8 cellular contexts compared by ENCODE assay signal in the genomic region with DNA sequence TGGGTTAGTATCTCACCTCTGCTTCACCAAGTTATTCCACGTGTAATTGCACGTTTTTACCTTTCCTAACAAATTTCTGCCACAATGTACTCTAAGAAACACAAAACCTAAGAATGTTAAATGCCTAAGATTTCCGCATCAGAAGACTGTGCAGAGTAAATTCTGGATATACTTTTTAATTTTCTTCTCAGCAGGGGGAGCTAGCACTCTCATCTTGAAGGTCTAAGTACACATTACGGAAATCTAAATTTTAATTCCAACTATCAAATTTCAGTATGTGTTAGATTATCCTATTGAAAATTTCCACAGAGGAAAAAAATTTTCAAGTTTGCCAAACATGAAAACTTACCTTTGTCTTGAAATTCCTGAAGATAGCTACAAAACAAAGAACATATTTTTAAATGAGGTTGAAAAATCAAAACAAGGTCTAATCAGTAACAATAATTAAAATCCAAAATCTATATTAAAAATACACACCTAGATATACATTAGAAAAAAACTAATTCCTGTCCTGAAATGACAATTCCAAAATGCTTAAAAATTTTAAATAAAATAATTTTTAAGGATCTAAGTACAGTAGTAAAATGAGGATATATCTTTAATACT. TPM values are rescaled to one million over a fixed set of nuclear protein-coding genes. Genes with fewer than 3 reads are reported as not detected.
DNase-seq lines count a peak whose midpoint lies in the region; ATAC-seq and TF ChIP-seq lines count a peak whose summit lies in the region.

No MANE protein-coding gene starts in this region.

- H3K9me3 ChIP-seq in left ventricle myocardium inferior (replicated peaks) (no peaks in the 10 kb centered on the region), right cardiac atrium (ENCODE audit: control insufficient read depth, low read length) (no peaks in the 10 kb centered on the region)

- H3K36me3 Mint-ChIP-seq in naive B cell, result peaks cover 4 to 7% of the 10 kb centered on the region in 2 donors

- no peak overlapping the region for H3K4me3 ChIP-seq in left ventricle myocardium inferior
- H3K4me3 ChIP-seq in right cardiac atrium (ENCODE audit: low read length), result no peak overlapping the region

- H3K4me3 Mint-ChIP-seq in naive B cell, result no peak overlapping the region

- H3K36me3 ChIP-seq in left ventricle myocardium inferior, result no peaks in the 10 kb centered on the region

- no peak overlapping the region for H3K27ac Mint-ChIP-seq in naive B cell

- H3K27me3 Mint-ChIP-seq in naive B cell, result no peaks in the 10 kb centered on the region

- 22% methylated on average over 4 of the region's 4 CpGs for WGBS in right cardiac atrium

- H3K27me3 ChIP-seq in left ventricle myocardium inferior (ENCODE audit: low read depth) (peaks cover 85% of the 10 kb centered on the region), right cardiac atrium (ENCODE audit: control insufficient read depth, insufficient read depth) (no peaks in the 10 kb centered on the region)

- peaks cover 23 to 26% (median 23%) of the 10 kb centered on the region in 3 donors for H3K4me1 Mint-ChIP-seq in naive B cell

- intact Hi-C loops in left ventricle myocardium inferior (cut with micrococcal nuclease) (no loop called here), right cardiac atrium (cut with DNase I) (loop anchor here in 1 of 4 donors (5.0 kb wide), 1 partner anchor 293 kb away; the partner anchor contains the start of gene HOXA6)

- no peak for ATAC-seq in right cardiac atrium
- ATAC-seq in naive B cell (ENCODE audit: low read depth in 2 of 2), result peak; percentile 13 to 35
- ATAC-seq in HG03108 (IDR thresholded peaks at IDR 0.05; ENCODE audit: unreplicated experiment), result no peak
- ATAC-seq in GM18520 (IDR thresholded peaks at IDR 0.05; ENCODE audit: unreplicated experiment), result no peak

- DNase-seq in left ventricle myocardium inferior, result no peak
- DNase-seq in right cardiac atrium, result no peak
- peak; percentile 67 for DNase-seq in NCI-H82 (lab: John Stamatoyannopoulos, UW)
- peak; percentile 43 for DNase-seq in dedifferentiated amniotic fluid mesenchymal stem cell (ENCODE audit: extremely low spot score)
- DNase-seq in naive B cell, result peak; percentile 37
- no peak for DNase-seq in epidermal melanocyte (ENCODE audit: insufficient read length, low spot score)

- TF ChIP-seq CTCF in left ventricle myocardium inferior (IDR thresholded peaks at IDR 0.05; ENCODE audit: borderline replicate concordance), result peak; percentile 60

- no peaks in the 10 kb centered on the region for H3K4me1 ChIP-seq in left ventricle myocardium inferior
- H3K4me1 ChIP-seq in right cardiac atrium (ENCODE audit: control insufficient read depth, insufficient read depth, low read length), result no peaks in the 10 kb centered on the region

- no peak overlapping the region for H3K27ac ChIP-seq in left ventricle myocardium inferior (replicated peaks)
- H3K27ac ChIP-seq in right cardiac atrium (ENCODE audit: low read length), result no peak overlapping the region

- H3K9me3 Mint-ChIP-seq in naive B cell, result no peaks in the 10 kb centered on the region

RNA-seq across cellular contexts. Expression of gene SKAP2, which starts 10.5 kb away (rescaled TPM):
- 5.2 TPM for total RNA-seq in left ventricle myocardium inferior
- 10 to 100 TPM in 3 of 4 donors, 1 to 10 TPM in 1; 9.2 to 13.9 (median 11.8) TPM for total RNA-seq in right cardiac atrium
- polyA plus RNA-seq in right cardiac atrium, result 5.5 TPM
- 100 to 1,000 TPM; 122 to 192 (median 157) TPM for polyA plus RNA-seq in naive B cell (ENCODE audit: low read depth in 6 of 6)

Comparison
In these comparisons a context has a peak if more than half of its experiments do, and no peak if none do; other contexts are left out.
1. DNase-seq: peak in NCI-H82 (single experiment), dedifferentiated amniotic fluid mesenchymal stem cell (single experiment) and naive B cell (single experiment); none in left ventricle myocardium inferior (single experiment), right cardiac atrium (0 of 3) and epidermal melanocyte (single experiment).
2. ATAC-seq: peak in naive B cell (2 of 2); none in right cardiac atrium (0 of 2), HG03108 (single experiment) and GM18520 (single experiment).